ENCODE assay signal across 8 cellular contexts in the genomic region with DNA sequence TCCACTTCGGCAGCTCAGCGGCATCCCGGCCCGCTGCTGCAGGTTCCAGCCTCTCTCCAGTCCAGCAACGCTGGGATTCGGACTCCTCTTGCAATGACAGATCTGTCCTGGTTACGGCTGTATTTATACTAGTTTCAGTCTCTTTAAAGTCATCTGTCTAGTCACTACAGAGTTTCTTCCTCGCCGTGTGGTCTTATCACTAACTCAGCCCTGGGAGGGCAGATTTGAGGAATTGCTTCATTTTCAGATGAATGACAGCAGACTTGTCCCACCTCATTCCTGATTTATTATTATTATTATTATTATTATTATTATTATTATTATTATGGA.
DNase-seq lines count a peak whose midpoint lies in the region; ATAC-seq and TF ChIP-seq lines count a peak whose summit lies in the region.

No MANE protein-coding gene starts in this region.

- DNase-seq in RWPE2 (ENCODE audit: low spot score), result no peak
- DNase-seq in fibroblast of mammary gland (ENCODE audit: low read depth), result no peak
- no peak for DNase-seq in retinal pigment epithelial cell (ENCODE audit: low read depth)
- DNase-seq in D341Med (ENCODE audit: low spot score), result no peak
- no peak for DNase-seq in stimulated activated CD4-positive, alpha-beta T cell treated with anti-CD3 and anti-CD28 coated beads, Interleukin-4, amount 100 ng/mL, for 24 hours
- no peak for DNase-seq in activated CD4-positive, CD25-positive, alpha-beta regulatory T cell (lab: John Stamatoyannopoulos, UW)

- H3K4me1 ChIP-seq in RWPE2 (ENCODE audit: insufficient read depth, poor library complexity, severe bottlenecking), result no peaks in the 10 kb centered on the region

- no peak overlapping the region for H3K27ac ChIP-seq in RWPE2 (ENCODE audit: poor library complexity, severe bottlenecking)

- H3K4me3 ChIP-seq in GM12875 (ENCODE audit: low read depth, low read length) (peak overlapping the region; percentile 82), RWPE2 (ENCODE audit: severe bottlenecking) (peak overlapping the region; percentile 94), fibroblast of mammary gland (ENCODE audit: control insufficient read depth, low read depth, low read length) (peak overlapping the region; percentile 65), retinal pigment epithelial cell (ENCODE audit: low read length) (peak overlapping the region; percentile 91)

- TF ChIP-seq CTCF in GM12875 (IDR thresholded peaks at IDR 0.05; ENCODE audit: borderline replicate concordance, insufficient read depth, low read depth, low read length), result no peak
- no peak for TF ChIP-seq CTCF in RWPE2 (IDR thresholded peaks at IDR 0.05; ENCODE audit: poor library complexity, severe bottlenecking)
- TF ChIP-seq CTCF in fibroblast of mammary gland (conservative IDR thresholded peaks at IDR 0.05; ENCODE audit: control insufficient read depth, insufficient read depth, low read depth, low read length), result no peak
- no peak for TF ChIP-seq CTCF in retinal pigment epithelial cell (conservative IDR thresholded peaks at IDR 0.05; ENCODE audit: low read depth, low read length)

- no peak; the same call in 2 of the 3 replicates for ATAC-seq in RWPE2 (ENCODE audit: low read depth)
- ATAC-seq in HG03159 (IDR thresholded peaks at IDR 0.05; ENCODE audit: unreplicated experiment), result no peak

- no peaks in the 10 kb centered on the region for H3K9me3 ChIP-seq in RWPE2 (ENCODE audit: severe bottlenecking)

- H3K36me3 ChIP-seq in RWPE2 (ENCODE audit: low read depth), result no peaks in the 10 kb centered on the region

- no peaks in the 10 kb centered on the region for H3K27me3 ChIP-seq in RWPE2 (ENCODE audit: insufficient read depth, poor library complexity, severe bottlenecking)
